9 cellular contexts compared by ENCODE assay signal in the genomic region with DNA sequence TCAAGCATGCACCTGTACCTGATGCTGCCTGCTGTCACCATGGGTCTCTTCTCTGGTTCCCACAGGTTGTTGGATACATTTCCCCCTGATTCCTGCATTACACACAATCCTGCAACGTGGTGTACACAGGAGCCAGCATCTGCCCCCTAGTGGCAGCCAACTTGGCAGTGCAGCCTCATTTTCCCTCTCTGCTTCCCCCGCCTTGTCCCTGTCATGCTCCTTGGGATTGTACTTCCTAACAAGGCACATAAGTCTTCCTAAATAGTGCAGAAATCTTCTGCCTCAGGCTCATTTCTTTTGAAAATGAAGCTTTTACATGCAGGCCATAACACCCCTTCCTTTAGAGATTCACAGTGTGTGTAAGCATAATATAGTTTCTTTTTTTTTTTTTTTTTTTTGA.
A peak's percentile ranks its signal among the peaks of the same experiment; 100 is the strongest.
DNase-seq lines count a peak whose midpoint lies in the region; ATAC-seq and TF ChIP-seq lines count a peak whose summit lies in the region.
"Had no signal": no experiment of that assay in that cellular context is flagged by ENCODE, and none has a peak within 500 bp of the region (broad histone marks: within the 10 kb centered on the region; RNA-seq: fewer than 3 reads in every experiment).

No MANE protein-coding gene starts in this region.

- H3K36me3 ChIP-seq in RWPE2 (ENCODE audit: low read depth), result no peaks in the 10 kb centered on the region
- H3K36me3 ChIP-seq in ovary, result no peaks in the 10 kb centered on the region
- H3K36me3 ChIP-seq: SJCRH30 had no signal

- H3K27ac ChIP-seq in RWPE2 (ENCODE audit: poor library complexity, severe bottlenecking) (no peak overlapping the region), ovary (no peak overlapping the region)
- H3K27ac ChIP-seq: SJCRH30 had no signal

- CTCF ChIA-PET in Calu3 (lab: Charles Lee), result no interaction called here

- TF ChIP-seq POLR2A in ovary (IDR thresholded peaks at IDR 0.05), result no peak

- H3K36me3 Mint-ChIP-seq in Calu3 (ENCODE audit: insufficient read depth, unreplicated experiment) (no peaks in the 10 kb centered on the region), natural killer cell (no peaks in the 10 kb centered on the region)

- H3K27me3 Mint-ChIP-seq in Calu3 (ENCODE audit: unreplicated experiment), result peaks cover 16% of the 10 kb centered on the region
- H3K27me3 Mint-ChIP-seq in natural killer cell (ENCODE audit: low read depth in 2 of 2), result peaks cover 0 to 4% of the 10 kb centered on the region in 2 donors

- H3K9me3 ChIP-seq in RWPE2 (ENCODE audit: severe bottlenecking) (no peaks in the 10 kb centered on the region), ovary (no peaks in the 10 kb centered on the region)
- H3K9me3 ChIP-seq: SJCRH30 had no signal

- H3K4me3 Mint-ChIP-seq in Calu3 (ENCODE audit: low read depth, unreplicated experiment) (no peak overlapping the region), natural killer cell (no peak overlapping the region)

- H3K27ac Mint-ChIP-seq in Calu3 (ENCODE audit: unreplicated experiment) (no peak overlapping the region), natural killer cell (no peak overlapping the region)

- no peak overlapping the region for H3K4me3 ChIP-seq in RWPE2 (ENCODE audit: severe bottlenecking)
- no peak overlapping the region for H3K4me3 ChIP-seq in ovary
- H3K4me3 ChIP-seq: SJCRH30 had no signal

- TF ChIP-seq CTCF in Calu3 (IDR thresholded peaks at IDR 0.05; ENCODE audit: unreplicated experiment) (peak; percentile 20), RWPE2 (IDR thresholded peaks at IDR 0.05; ENCODE audit: poor library complexity, severe bottlenecking) (peak; percentile 46), ovary (IDR thresholded peaks at IDR 0.05) (no peak), natural killer cell (IDR thresholded peaks at IDR 0.05) (no peak)

- peak; percentile 89 for ATAC-seq in GM18867 (IDR thresholded peaks at IDR 0.05; ENCODE audit: unreplicated experiment)
- ATAC-seq in HG03280 (IDR thresholded peaks at IDR 0.05; ENCODE audit: unreplicated experiment), result peak; percentile 60
- ATAC-seq in RWPE2 (ENCODE audit: low read depth), result 0 out of 3 replicates have a peak, but pooled peaks have one; percentile 27
- no peak for ATAC-seq in natural killer cell

- peak; percentile 34 for DNase-seq in Calu3
- no peak for DNase-seq in RWPE2 (ENCODE audit: low spot score)
- DNase-seq in iPS-NIHi7 (ENCODE audit: extremely low spot score), result peak; percentile 87
- DNase-seq in T1000 (lab: John Stamatoyannopoulos, UW), result no peak
- DNase-seq in ovary, result no peak
- no peak for DNase-seq in natural killer cell

- intact Hi-C loops in Calu3 (cut with micrococcal nuclease; ENCODE audit: unreplicated experiment) (loop anchor here (1.0 kb wide), 1 partner anchor 103 kb away; no protein-coding TSS in a partner anchor), ovary (cut with DNase I) (no loop called here), natural killer cell (cut with micrococcal nuclease) (no loop called here)

- peaks cover 5% of the 10 kb centered on the region for H3K27me3 ChIP-seq in RWPE2 (ENCODE audit: insufficient read depth, poor library complexity, severe bottlenecking)
- H3K27me3 ChIP-seq in ovary, result no peaks in the 10 kb centered on the region
- H3K27me3 ChIP-seq: SJCRH30 had no signal

- no TSS peak for BruUV-seq in Calu3 (replicated peaks; lab: Mats Ljungman, UMichigan)

- no peaks in the 10 kb centered on the region for H3K4me1 ChIP-seq in RWPE2 (ENCODE audit: insufficient read depth, poor library complexity, severe bottlenecking)
- no peaks in the 10 kb centered on the region for H3K4me1 ChIP-seq in ovary (ENCODE audit: insufficient read depth)
- H3K4me1 ChIP-seq: SJCRH30 had no signal

- H3K9me3 Mint-ChIP-seq in Calu3 (ENCODE audit: low read depth, unreplicated experiment), result no peaks in the 10 kb centered on the region
- no peaks in the 10 kb centered on the region for H3K9me3 Mint-ChIP-seq in natural killer cell

- H3K4me1 Mint-ChIP-seq in Calu3 (ENCODE audit: low read depth, unreplicated experiment), result no peaks in the 10 kb centered on the region
- H3K4me1 Mint-ChIP-seq in natural killer cell, result no peaks in the 10 kb centered on the region

- WGBS in ovary, 3 donors, result 33 to 39% (median 37%) methylated on average over 2 of the region's 2 CpGs

- TF ChIP-seq EP300 in ovary (IDR thresholded peaks at IDR 0.05), result no peak

Comparison
In these comparisons a context has a peak if more than half of its experiments do, and no peak if none do; other contexts are left out.
1. DNase-seq: peak in Calu3 (single experiment) and iPS-NIHi7 (single experiment); none in RWPE2 (single experiment), T1000 (single experiment), ovary (0 of 5) and natural killer cell (single experiment).
2. CTCF ChIP-seq: peak in Calu3 (single experiment) and RWPE2 (single experiment); none in ovary (0 of 3) and natural killer cell (single experiment).
3. ATAC-seq: peak in GM18867 (single experiment), HG03280 (single experiment) and RWPE2 (single experiment); none in natural killer cell (0 of 3).